1 cellular context compared by ENCODE assay signal in the genomic region with DNA sequence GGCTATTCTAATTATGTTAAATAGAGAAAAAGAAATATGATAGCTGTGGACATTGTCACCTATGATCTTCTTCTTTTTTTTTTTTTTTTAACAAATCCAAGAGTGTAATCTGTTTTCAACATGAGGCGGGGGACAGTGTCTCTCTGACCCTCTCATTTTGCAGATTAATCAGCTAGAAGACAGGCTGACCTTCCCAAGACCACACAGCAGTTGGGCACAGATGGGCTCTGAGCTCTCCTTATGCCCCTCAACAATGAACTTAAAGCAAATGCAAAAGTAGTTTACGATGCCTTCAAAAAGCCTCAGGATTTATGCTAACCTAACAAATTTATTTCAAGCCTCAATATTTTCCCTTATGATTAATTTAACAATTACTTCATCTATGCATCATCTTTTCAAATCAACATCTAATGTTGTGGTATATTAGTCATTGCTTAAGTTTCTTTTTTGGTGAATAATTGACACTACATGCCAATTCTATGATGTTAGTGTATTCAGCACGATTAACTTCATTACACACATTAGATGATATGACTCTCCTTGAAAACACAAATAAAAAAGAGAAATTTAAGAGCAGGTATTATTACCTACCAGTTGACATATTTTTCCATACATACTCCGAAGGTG.
TF ChIP-seq lines count a peak whose summit lies in the region.

No MANE protein-coding gene starts in this region.

TF ChIP-seq in HepG2, 621 proteins besides CTCF, POLR2A, EP300 and RAD21:
- TF ChIP-seq FOSL2 (CRISPR knock-in tag; IDR thresholded peaks at IDR 0.05) (no peak), RBM22 (optimal IDR thresholded peaks at IDR 0.05; ENCODE audit: low read length) (peak; percentile 88)
